ENCODE assay signal across 10 cellular contexts in the genomic region with DNA sequence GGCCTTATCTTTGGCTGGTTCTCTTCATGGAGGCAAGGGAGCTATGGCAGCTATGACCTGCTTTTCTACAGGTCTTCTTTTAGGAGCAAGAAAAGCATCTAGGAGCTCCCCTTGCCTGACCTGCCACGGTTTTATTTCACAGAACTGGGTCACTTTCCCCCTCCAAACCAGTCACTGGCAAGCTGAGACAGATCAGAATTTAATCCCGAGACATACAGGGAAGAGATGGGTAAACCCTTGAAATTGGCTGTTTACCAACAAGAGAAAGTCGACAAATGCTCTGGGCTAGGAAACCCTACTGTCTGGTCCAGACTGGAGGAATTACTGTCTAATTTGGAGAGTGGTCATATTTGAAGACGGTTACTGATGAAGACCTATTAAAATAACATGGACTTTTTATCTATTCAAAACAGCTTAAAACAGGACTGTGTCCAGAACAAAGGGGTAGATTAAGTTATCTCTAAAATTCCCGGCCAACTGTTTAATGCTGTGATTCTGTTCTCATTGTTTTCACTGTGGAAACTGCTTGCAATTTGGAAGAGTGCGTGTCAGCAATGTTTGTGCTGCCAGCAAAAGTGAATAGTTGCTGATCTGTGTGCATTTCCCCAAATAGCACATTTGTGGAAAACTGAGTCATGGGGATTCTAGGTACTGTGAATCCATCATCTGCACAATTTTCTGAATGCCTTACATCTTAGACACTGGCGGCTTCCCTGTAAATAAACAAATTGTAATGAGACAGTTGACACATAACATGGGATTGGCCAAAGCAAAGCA.
A peak's percentile ranks its signal among the peaks of the same experiment; 100 is the strongest.
DNase-seq lines count a peak whose midpoint lies in the region; ATAC-seq and TF ChIP-seq lines count a peak whose summit lies in the region.
"Had no signal": no experiment of that assay in that cellular context is flagged by ENCODE, and none has a peak within 500 bp of the region (broad histone marks: within the 10 kb centered on the region; RNA-seq: fewer than 3 reads in every experiment).

No MANE protein-coding gene starts in this region.

- H3K4me3 Mint-ChIP-seq in activated T-helper 1 cell treated with anti-CD3 and anti-CD28 coated beads, Interleukin-12 subunit alpha, Interleukin-12 subunit beta, Interleukin-2, Interleukin-4 antibody, amounts not matched to agents 30 ng/mL and 10 ng/mL and 1 ng/mL, durations not matched to agents 14 hours and 24 hours and 36 hours: no peak overlapping the region
- no peak overlapping the region for H3K4me3 Mint-ChIP-seq in activated CD8-positive, alpha-beta T cell treated with anti-CD3 and anti-CD28 coated beads for 36 hours
- H3K4me3 Mint-ChIP-seq: natural killer cell treated with Interleukin-12 subunit alpha and Interleukin-12 subunit beta and Interleukin-15 and Interleukin-18, amount 100 ng/mL, for 72 hours had no signal

- H3K27me3 Mint-ChIP-seq in activated T-helper 1 cell treated with anti-CD3 and anti-CD28 coated beads, Interleukin-12 subunit alpha, Interleukin-12 subunit beta, Interleukin-2, Interleukin-4 antibody, amounts not matched to agents 30 ng/mL and 10 ng/mL and 1 ng/mL, durations not matched to agents 14 hours and 24 hours and 36 hours (ENCODE audit: insufficient read depth): no peaks in the 10 kb centered on the region
- no peaks in the 10 kb centered on the region for H3K27me3 Mint-ChIP-seq in activated CD8-positive, alpha-beta T cell treated with anti-CD3 and anti-CD28 coated beads for 36 hours
- H3K27me3 Mint-ChIP-seq: natural killer cell treated with Interleukin-12 subunit alpha and Interleukin-12 subunit beta and Interleukin-15 and Interleukin-18, amount 100 ng/mL, for 72 hours had no signal

- TF ChIP-seq POLR2A in vagina (IDR thresholded peaks at IDR 0.05): no peak

- H3K27me3 ChIP-seq in vagina: no peaks in the 10 kb centered on the region
- H3K27me3 ChIP-seq: gastrocnemius medialis had no signal

- ATAC-seq in left ventricle myocardium superior: peak; percentile 61
- no peak for ATAC-seq in activated CD8-positive, alpha-beta T cell treated with anti-CD3 and anti-CD28 coated beads for 36 hours
- ATAC-seq: gastrocnemius medialis; natural killer cell treated with Interleukin-12 subunit alpha and Interleukin-12 subunit beta and Interleukin-15 and Interleukin-18, amount 100 ng/mL, for 72 hours had no signal

- no peaks in the 10 kb centered on the region for H3K9me3 ChIP-seq in vagina
- H3K9me3 ChIP-seq: gastrocnemius medialis had no signal

- peaks cover 16% of the 10 kb centered on the region for H3K4me1 ChIP-seq in vagina
- H3K4me1 ChIP-seq: gastrocnemius medialis had no signal

- no peaks in the 10 kb centered on the region for H3K4me1 Mint-ChIP-seq in activated T-helper 1 cell treated with anti-CD3 and anti-CD28 coated beads, Interleukin-12 subunit alpha, Interleukin-12 subunit beta, Interleukin-2, Interleukin-4 antibody, amounts not matched to agents 30 ng/mL and 10 ng/mL and 1 ng/mL, durations not matched to agents 14 hours and 24 hours and 36 hours (ENCODE audit: low read depth)
- peaks cover 1% of the 10 kb centered on the region for H3K4me1 Mint-ChIP-seq in activated CD8-positive, alpha-beta T cell treated with anti-CD3 and anti-CD28 coated beads for 36 hours (ENCODE audit: low read depth)

- H3K36me3 Mint-ChIP-seq in activated T-helper 1 cell treated with anti-CD3 and anti-CD28 coated beads, Interleukin-12 subunit alpha, Interleukin-12 subunit beta, Interleukin-2, Interleukin-4 antibody, amounts not matched to agents 30 ng/mL and 10 ng/mL and 1 ng/mL, durations not matched to agents 14 hours and 24 hours and 36 hours (ENCODE audit: low read depth): no peaks in the 10 kb centered on the region
- no peaks in the 10 kb centered on the region for H3K36me3 Mint-ChIP-seq in activated CD8-positive, alpha-beta T cell treated with anti-CD3 and anti-CD28 coated beads for 36 hours (ENCODE audit: low read depth)
- H3K36me3 Mint-ChIP-seq: natural killer cell treated with Interleukin-12 subunit alpha and Interleukin-12 subunit beta and Interleukin-15 and Interleukin-18, amount 100 ng/mL, for 72 hours had no signal

- H3K9me3 Mint-ChIP-seq in activated T-helper 1 cell treated with anti-CD3 and anti-CD28 coated beads, Interleukin-12 subunit alpha, Interleukin-12 subunit beta, Interleukin-2, Interleukin-4 antibody, amounts not matched to agents 30 ng/mL and 10 ng/mL and 1 ng/mL, durations not matched to agents 14 hours and 24 hours and 36 hours: no peaks in the 10 kb centered on the region
- H3K9me3 Mint-ChIP-seq in activated CD8-positive, alpha-beta T cell treated with anti-CD3 and anti-CD28 coated beads for 36 hours: no peaks in the 10 kb centered on the region
- H3K9me3 Mint-ChIP-seq: natural killer cell treated with Interleukin-12 subunit alpha and Interleukin-12 subunit beta and Interleukin-15 and Interleukin-18, amount 100 ng/mL, for 72 hours had no signal

- DNase-seq in GM04503 (ENCODE audit: low read depth) (peak; percentile 96), astrocyte of the spinal cord (ENCODE audit: low read depth, low spot score) (peak; percentile 79), left ventricle myocardium superior (no peak), renal cortical epithelial cell (ENCODE audit: low read depth) (peak; percentile 56), vagina (ENCODE audit: extremely low spot score in 2 of 2) (no peak), HUDEP-2 (lab: John Stamatoyannopoulos, UW; ENCODE audit: unreplicated experiment in 76 of 76) (no peak)
- DNase-seq in activated T-helper 1 cell treated with anti-CD3 and anti-CD28 coated beads, Interleukin-12 subunit alpha, Interleukin-12 subunit beta, Interleukin-2, Interleukin-4 antibody, amounts not matched to agents 30 ng/mL and 10 ng/mL and 1 ng/mL, durations not matched to agents 14 hours and 24 hours and 36 hours (ENCODE audit: low spot score): no peak
- no peak for DNase-seq in activated CD8-positive, alpha-beta T cell treated with anti-CD3 and anti-CD28 coated beads for 36 hours
- DNase-seq: gastrocnemius medialis had no signal

- CTCF ChIA-PET in activated CD8-positive, alpha-beta T cell treated with anti-CD3 and anti-CD28 coated beads for 36 hours (lab: Charles Lee): interaction anchor here (0.6 to 1.3 kb wide), 2 partner anchors 15 to 112 kb away, joined by 4 to 6 read pairs; no protein-coding TSS in a partner anchor

- H3K27ac Mint-ChIP-seq in activated T-helper 1 cell treated with anti-CD3 and anti-CD28 coated beads, Interleukin-12 subunit alpha, Interleukin-12 subunit beta, Interleukin-2, Interleukin-4 antibody, amounts not matched to agents 30 ng/mL and 10 ng/mL and 1 ng/mL, durations not matched to agents 14 hours and 24 hours and 36 hours: no peak overlapping the region
- H3K27ac Mint-ChIP-seq in activated CD8-positive, alpha-beta T cell treated with anti-CD3 and anti-CD28 coated beads for 36 hours: no peak overlapping the region
- H3K27ac Mint-ChIP-seq: natural killer cell treated with Interleukin-12 subunit alpha and Interleukin-12 subunit beta and Interleukin-15 and Interleukin-18, amount 100 ng/mL, for 72 hours had no signal

- TF ChIP-seq CTCF in astrocyte of the spinal cord (IDR thresholded peaks at IDR 0.05; ENCODE audit: low read depth, low read length) (no peak), vagina (IDR thresholded peaks at IDR 0.05) (no peak)
- no peak for TF ChIP-seq CTCF in activated CD8-positive, alpha-beta T cell treated with anti-CD3 and anti-CD28 coated beads for 36 hours (IDR thresholded peaks at IDR 0.05)

- POLR2A ChIA-PET in activated CD8-positive, alpha-beta T cell treated with anti-CD3 and anti-CD28 coated beads for 36 hours (lab: Charles Lee): no interaction called here

- no peak overlapping the region for H3K4me3 ChIP-seq in astrocyte of the spinal cord (ENCODE audit: low read depth, low read length)
- H3K4me3 ChIP-seq in vagina: no peak overlapping the region
- H3K4me3 ChIP-seq: gastrocnemius medialis had no signal

- no peak overlapping the region for H3K27ac ChIP-seq in vagina
- H3K27ac ChIP-seq: gastrocnemius medialis had no signal

- intact Hi-C loops in left ventricle myocardium superior (cut with micrococcal nuclease) (no loop called here), vagina (cut with DNase I) (no loop called here)
- intact Hi-C loops in activated T-helper 1 cell treated with anti-CD3 and anti-CD28 coated beads, Interleukin-12 subunit alpha, Interleukin-12 subunit beta, Interleukin-2, Interleukin-4 antibody, amounts not matched to agents 30 ng/mL and 10 ng/mL and 1 ng/mL, durations not matched to agents 14 hours and 24 hours and 36 hours (cut with micrococcal nuclease): no loop called here
- intact Hi-C loops in activated CD8-positive, alpha-beta T cell treated with anti-CD3 and anti-CD28 coated beads for 36 hours (cut with micrococcal nuclease): no loop called here

- no peaks in the 10 kb centered on the region for H3K36me3 ChIP-seq in vagina
- H3K36me3 ChIP-seq: gastrocnemius medialis had no signal

- in situ Hi-C loops in astrocyte of the spinal cord (cut with HindIII; ENCODE audit: low sequenced_read_pairs): no loop called here

Comparison
In these comparisons a context has a peak if more than half of its experiments do, and no peak if none do; other contexts are left out.
1. DNase-seq: peak in GM04503 (single experiment), astrocyte of the spinal cord (single experiment) and renal cortical epithelial cell (single experiment); none in left ventricle myocardium superior (single experiment), vagina (0 of 2), activated T-helper 1 cell treated with anti-CD3 and anti-CD28 coated beads, Interleukin-12 subunit alpha, Interleukin-12 subunit beta, Interleukin-2, Interleukin-4 antibody, amounts not matched to agents 30 ng/mL and 10 ng/mL and 1 ng/mL, durations not matched to agents 14 hours and 24 hours and 36 hours (single experiment), HUDEP-2 (0 of 76) and activated CD8-positive, alpha-beta T cell treated with anti-CD3 and anti-CD28 coated beads for 36 hours (single experiment).